Comparison of ENCODE assay signal across 9 cellular contexts in the genomic region with DNA sequence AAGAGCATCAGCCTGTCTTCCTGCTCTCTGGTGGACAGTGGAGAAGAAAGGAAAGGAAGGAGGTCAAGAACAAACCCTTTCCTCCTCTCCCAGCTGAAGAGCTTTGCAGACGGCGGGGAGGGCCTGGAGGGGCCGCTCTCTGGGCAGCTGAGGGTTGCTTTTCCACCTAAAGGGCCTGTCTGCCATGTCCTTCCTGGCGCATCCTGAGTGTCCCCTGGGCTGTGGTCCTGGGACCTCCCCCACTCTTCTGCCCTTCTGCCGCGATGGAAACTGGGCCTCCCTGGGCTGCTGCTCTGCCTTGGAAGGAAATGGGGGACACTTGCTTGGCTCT.
DNase-seq lines count a peak whose midpoint lies in the region; ATAC-seq and TF ChIP-seq lines count a peak whose summit lies in the region.
"Had no signal": no experiment of that assay in that cellular context is flagged by ENCODE, and none has a peak within 500 bp of the region (broad histone marks: within the 10 kb centered on the region; RNA-seq: fewer than 3 reads in every experiment).

No MANE protein-coding gene starts in this region.

- H3K9me3 ChIP-seq in trophoblast cell (ENCODE audit: insufficient read depth, low read depth, low read length) = peaks cover 3% of the 10 kb centered on the region

- no peak overlapping the region for H2AK5ac ChIP-seq in trophoblast cell (ENCODE audit: low read length)

- H4K91ac ChIP-seq in trophoblast cell (ENCODE audit: low read depth, low read length) = no peak overlapping the region

- H3K27me3 ChIP-seq in trophoblast cell (ENCODE audit: insufficient read depth, low read length) = no peaks in the 10 kb centered on the region
- H3K27me3 ChIP-seq in brain microvascular endothelial cell (replicated peaks) = no peaks in the 10 kb centered on the region

- ATAC-seq in stimulated activated naive CD8-positive, alpha-beta T cell treated with anti-CD3 and anti-CD28 coated beads, Interleukin-15, amount 100 ng/mL, for 72 hours = peak; percentile 6
- no peak for ATAC-seq in stimulated activated naive CD8-positive, alpha-beta T cell treated with anti-CD3 and anti-CD28 coated beads, Interleukin-15, Interleukin-2, amounts not matched to agents 100 U/mL and 50 U/mL, for 24 hours
- ATAC-seq in HG02852 (IDR thresholded peaks at IDR 0.05; ENCODE audit: unreplicated experiment) = no peak

- H3K18ac ChIP-seq in trophoblast cell (ENCODE audit: low read length) = no peak overlapping the region

- peaks cover 8 to 19% of the 10 kb centered on the region in 2 experiments for H3K4me1 ChIP-seq in trophoblast cell (ENCODE audit: control insufficient read depth in 1 of 2, insufficient read depth in 2 of 2, low read length in 2 of 2)

- H3K4me3 Mint-ChIP-seq in stimulated activated naive CD8-positive, alpha-beta T cell treated with anti-CD3 and anti-CD28 coated beads, Interleukin-15, amount 100 ng/mL, for 72 hours = no peak overlapping the region

- no peak overlapping the region for H2AFZ ChIP-seq in trophoblast cell (ENCODE audit: insufficient read depth, low read length, poor library complexity)

- H4K12ac ChIP-seq in trophoblast cell (ENCODE audit: low read depth, low read length) = no peak overlapping the region

- in situ Hi-C loops in brain microvascular endothelial cell (cut with HindIII; ENCODE audit: low pct_ligation_motif_present, low sequenced_read_pairs) = no loop called here

- no peak overlapping the region for H3K23ac ChIP-seq in trophoblast cell (ENCODE audit: low read length)

- no peak overlapping the region for H3K4ac ChIP-seq in trophoblast cell (ENCODE audit: low read depth, low read length)

- no peaks in the 10 kb centered on the region for H3K36me3 ChIP-seq in trophoblast cell (ENCODE audit: control insufficient read depth in 1 of 2, insufficient read depth in 2 of 2, low read length in 2 of 2)
- H3K36me3 ChIP-seq in brain microvascular endothelial cell (replicated peaks) = no peaks in the 10 kb centered on the region

- H3K4me3 ChIP-seq in iPS-11a (ENCODE audit: low read depth, low read length) = peak overlapping the region; percentile 4
- H3K4me3 ChIP-seq in trophoblast cell (ENCODE audit: low read depth, low read length) = no peak overlapping the region
- H3K4me3 ChIP-seq in brain microvascular endothelial cell (ENCODE audit: low read depth, low read length) = no peak overlapping the region

- peaks cover 23% of the 10 kb centered on the region for H3K27me3 Mint-ChIP-seq in stimulated activated naive CD8-positive, alpha-beta T cell treated with anti-CD3 and anti-CD28 coated beads, Interleukin-15, amount 100 ng/mL, for 72 hours

- no peak overlapping the region for H2BK12ac ChIP-seq in trophoblast cell (ENCODE audit: low read length)

- no peaks in the 10 kb centered on the region for H3K79me2 ChIP-seq in trophoblast cell (ENCODE audit: control insufficient read depth, insufficient read depth, low read length, poor library complexity)

- TF ChIP-seq CTCF in brain microvascular endothelial cell (IDR thresholded peaks at IDR 0.05; ENCODE audit: low read depth, low read length, missing control alignments) = no peak

- no peaks in the 10 kb centered on the region for H3K9me3 Mint-ChIP-seq in stimulated activated naive CD8-positive, alpha-beta T cell treated with anti-CD3 and anti-CD28 coated beads, Interleukin-15, amount 100 ng/mL, for 72 hours

- H3K27ac ChIP-seq in trophoblast cell (ENCODE audit: low read depth, low read length) (no peak overlapping the region), brain microvascular endothelial cell (no peak overlapping the region)
- H3K27ac ChIP-seq: HL-60 had no signal

- H3K27ac Mint-ChIP-seq in stimulated activated naive CD8-positive, alpha-beta T cell treated with anti-CD3 and anti-CD28 coated beads, Interleukin-15, amount 100 ng/mL, for 72 hours = peak overlapping the region in 1 of 2 donors; percentile 87

- H2BK5ac ChIP-seq in trophoblast cell (ENCODE audit: low read depth, low read length, poor library complexity) = no peak overlapping the region

- peaks cover 7% of the 10 kb centered on the region for H3K4me1 Mint-ChIP-seq in stimulated activated naive CD8-positive, alpha-beta T cell treated with anti-CD3 and anti-CD28 coated beads, Interleukin-15, amount 100 ng/mL, for 72 hours

- no peak overlapping the region for H3K9ac ChIP-seq in trophoblast cell (ENCODE audit: low read length)

- H3K79me1 ChIP-seq in trophoblast cell (ENCODE audit: low read length) = no peaks in the 10 kb centered on the region

- no peak for DNase-seq in stimulated activated naive CD8-positive, alpha-beta T cell treated with anti-CD3 and anti-CD28 coated beads, Interleukin-15, amount 100 ng/mL, for 72 hours
- no peak for DNase-seq in stimulated activated naive CD8-positive, alpha-beta T cell treated with anti-CD3 and anti-CD28 coated beads, Interleukin-15, Interleukin-2, amounts not matched to agents 100 U/mL and 50 U/mL, for 24 hours
- DNase-seq in trophoblast cell (no peak), H4 (ENCODE audit: low spot score) (no peak), NCI-H748 treated with DMSO at 0.1 percent for 48 hours (lab: John Stamatoyannopoulos, UW) (no peak), brain microvascular endothelial cell (no peak)

- H3K14ac ChIP-seq in trophoblast cell (ENCODE audit: low read length) = no peak overlapping the region

- H2BK120ac ChIP-seq in trophoblast cell (ENCODE audit: insufficient read depth, low read length, poor library complexity) = no peak overlapping the region

- WGBS in trophoblast cell (ENCODE audit: extremely low coverage, insufficient coverage, insufficient read length) = no CpG with 5 or more reads among the region's 6 CpGs

- H4K8ac ChIP-seq in trophoblast cell (ENCODE audit: low read depth, low read length) = no peak overlapping the region

- peak overlapping the region; percentile 51 for H3K4me2 ChIP-seq in trophoblast cell (ENCODE audit: low read length)
